Comparison of ENCODE assay signal across 8 cellular contexts in genomic region chr20:4949833-4950178, GRCh38. TPM values are rescaled to one million over a fixed set of nuclear protein-coding genes. Genes with fewer than 3 reads are reported as not detected.
DNase-seq lines count a peak whose midpoint lies in the region; TF ChIP-seq lines count a peak whose summit lies in the region.

No MANE protein-coding gene starts in this region.

- H3K36me3 ChIP-seq in fibroblast of lung (ENCODE audit: control insufficient read depth, insufficient read depth, low read length), result no peaks in the 10 kb centered on the region
- H3K36me3 ChIP-seq in osteoblast (ENCODE audit: insufficient read depth, low read length), result no peaks in the 10 kb centered on the region

- H3K27ac ChIP-seq in HL-60 (replicated peaks) (no peak overlapping the region), fibroblast of lung (ENCODE audit: insufficient read depth, low read length) (no peak overlapping the region), osteoblast (ENCODE audit: low read depth, low read length) (no peak overlapping the region)

- H3K9ac ChIP-seq in fibroblast of lung (ENCODE audit: insufficient read depth, low read length), result no peak overlapping the region

- no peak overlapping the region for H3K4me3 ChIP-seq in AG09309 (ENCODE audit: control insufficient read depth, low read depth, low read length)
- no peak overlapping the region for H3K4me3 ChIP-seq in HL-60 (replicated peaks; ENCODE audit: insufficient read depth, low read length)
- H3K4me3 ChIP-seq in fibroblast of lung (replicated peaks in 1 of 4; ENCODE audit: control extremely low read depth in 1 of 4, insufficient read depth in 1 of 4, low read depth in 3 of 4, low read length in 4 of 4), result no peak overlapping the region
- no peak overlapping the region for H3K4me3 ChIP-seq in osteoblast (ENCODE audit: insufficient read depth, low read length)

- H3K4me1 ChIP-seq in fibroblast of lung (ENCODE audit: control insufficient read depth, extremely low read depth, insufficient read depth, low read length) (peaks cover 13% of the 10 kb centered on the region), osteoblast (ENCODE audit: insufficient read depth, low read length) (peaks cover 15% of the 10 kb centered on the region)

- TF ChIP-seq CTCF in AG09309 (IDR thresholded peaks at IDR 0.05; ENCODE audit: control insufficient read depth, insufficient read depth, low read depth, low read length, missing control alignments) (peak; percentile 67), GM13976 (IDR thresholded peaks at IDR 0.05; ENCODE audit: borderline replicate concordance, control extremely low read depth, extremely low read depth, insufficient read depth, missing control alignments) (peak; percentile 43), HL-60 (IDR thresholded peaks at IDR 0.05; ENCODE audit: insufficient read depth, low read length) (peak; percentile 50), fibroblast of lung (conservative IDR thresholded peaks at IDR 0.05 in 1 of 2, IDR thresholded peaks at IDR 0.05 in 1 of 2; ENCODE audit: low read depth in 1 of 2, low read length in 2 of 2) (peak; percentile 73 to 76), osteoblast (IDR thresholded peaks at IDR 0.05; ENCODE audit: extremely low read depth, low read depth, low read length) (peak; percentile 62)

- H3K27me3 ChIP-seq in HL-60 (ENCODE audit: insufficient read depth, poor library complexity, severe bottlenecking) (no peaks in the 10 kb centered on the region), fibroblast of lung (ENCODE audit: control insufficient read depth, insufficient read depth, low read length) (no peaks in the 10 kb centered on the region), osteoblast (ENCODE audit: insufficient read depth, low read length) (no peaks in the 10 kb centered on the region)

- H2AFZ ChIP-seq in fibroblast of lung (ENCODE audit: low read length) (no peak overlapping the region), osteoblast (ENCODE audit: low read length) (no peak overlapping the region)

- no peaks in the 10 kb centered on the region for H3K9me3 ChIP-seq in fibroblast of lung (ENCODE audit: control insufficient read depth, insufficient read depth, low read depth, low read length)
- H3K9me3 ChIP-seq in osteoblast (ENCODE audit: low read depth, low read length), result no peaks in the 10 kb centered on the region

- H4K20me1 ChIP-seq in fibroblast of lung (ENCODE audit: control insufficient read depth, extremely low read depth, insufficient read depth, low read length) (no peaks in the 10 kb centered on the region), osteoblast (ENCODE audit: insufficient read depth, low read length) (peaks cover 10% of the 10 kb centered on the region)

- H3K4me2 ChIP-seq in fibroblast of lung (ENCODE audit: extremely low read depth, insufficient read depth, low read length), result no peak overlapping the region
- H3K4me2 ChIP-seq in osteoblast (ENCODE audit: insufficient read depth, low read length), result no peak overlapping the region

- in situ Hi-C loops in GM13976 (cut with MboI; ENCODE audit: low sequenced_read_pairs, unreplicated experiment), result no loop called here

- H3K79me2 ChIP-seq in fibroblast of lung (ENCODE audit: control insufficient read depth, insufficient read depth, low read length) (no peaks in the 10 kb centered on the region), osteoblast (ENCODE audit: insufficient read depth, low read length) (peaks cover 15% of the 10 kb centered on the region)

- no peak for DNase-seq in AG09309 (ENCODE audit: low read depth)
- peak; percentile 46 for DNase-seq in GM13976 (ENCODE audit: low spot score)
- DNase-seq in HL-60 (ENCODE audit: low read depth in 1 of 2, low spot score in 1 of 2), result peak in 1 of 2 experiments; percentile 65
- DNase-seq in activated CD4-positive, alpha-beta T cell treated with anti-CD3 and anti-CD28 coated beads, Interleukin-2, amount 50 U/mL, for 1 hour, result peak; percentile 1
- peak; percentile 67 for DNase-seq in fibroblast of lung (ENCODE audit: low read depth in 2 of 2)
- DNase-seq in osteoblast (ENCODE audit: insufficient read length, low spot score, missing footprints), result no peak
- DNase-seq in NCI-H345 (lab: John Stamatoyannopoulos, UW), result no peak
- no peak for DNase-seq in NCI-H2081 treated with DMSO at 0.1 percent for 48 hours (lab: John Stamatoyannopoulos, UW)

RNA-seq across cellular contexts. Expression of gene SLC23A2, which starts 51.5 kb away (rescaled TPM):
- total RNA-seq in fibroblast of lung (11.0 and 17.5 TPM in 2 replicates), osteoblast (17.7 and 20.6 TPM in 2 replicates)
- 12.1 and 16.2 TPM in 2 replicates for polyA plus RNA-seq in fibroblast of lung
- polyA plus RNA-seq in fibroblast of lung (2012), result 8.4 and 8.9 TPM in 2 replicates
- 21.9 and 42.7 TPM in 2 replicates for polyA minus RNA-seq in fibroblast of lung (ENCODE audit: low replicate concordance)

Comparison
In these comparisons a context has a peak if more than half of its experiments do, and no peak if none do; other contexts are left out.
1. DNase-seq: peak in GM13976 (single experiment), activated CD4-positive, alpha-beta T cell treated with anti-CD3 and anti-CD28 coated beads, Interleukin-2, amount 50 U/mL, for 1 hour (single experiment) and fibroblast of lung (2 of 2); none in AG09309 (single experiment), osteoblast (single experiment), NCI-H345 (single experiment) and NCI-H2081 treated with DMSO at 0.1 percent for 48 hours (single experiment).
2. Peak in every context shown above with its lines, with median percentiles within 50 percentile points of each other: CTCF ChIP-seq.